In the genomic region with DNA sequence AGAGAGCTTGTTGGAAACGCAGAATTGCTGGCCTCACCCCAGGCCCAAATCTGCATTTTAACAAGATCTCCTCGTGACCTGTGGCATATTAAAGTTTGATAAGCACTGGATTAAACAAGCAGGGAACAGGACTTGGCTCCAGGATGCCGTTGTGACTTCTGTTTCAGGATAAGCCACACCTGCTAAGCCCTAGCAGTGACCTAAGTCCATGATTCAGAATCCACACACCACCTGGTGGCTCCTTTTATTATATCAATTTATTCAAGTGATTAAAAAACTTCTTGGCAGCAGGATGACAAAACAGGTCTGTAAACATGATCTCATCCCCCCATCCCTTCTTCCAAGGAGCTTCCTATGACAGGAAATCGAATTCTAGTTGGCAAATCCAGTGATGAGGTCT, we compare ENCODE assay signal across 10 cellular contexts. TPM values are rescaled to one million over a fixed set of nuclear protein-coding genes. Genes with fewer than 3 reads are reported as not detected.
DNase-seq lines count a peak whose midpoint lies in the region; ATAC-seq, FAIRE-seq and TF ChIP-seq lines count a peak whose summit lies in the region.
"Had no signal": no experiment of that assay in that cellular context is flagged by ENCODE, and none has a peak within 500 bp of the region (broad histone marks: within the 10 kb centered on the region; RNA-seq: fewer than 3 reads in every experiment).

No MANE protein-coding gene starts in this region.

- TF ChIP-seq CTCF in C4-2B (conservative IDR thresholded peaks at IDR 0.05) (peak; percentile 71), PC-9 (conservative IDR thresholded peaks at IDR 0.05) (peak; percentile 56), kidney (IDR thresholded peaks at IDR 0.05; ENCODE audit: borderline replicate concordance, extremely low read depth, insufficient read depth) (no peak)
- no peak for TF ChIP-seq CTCF in CD4-positive, alpha-beta T cell (IDR thresholded peaks at IDR 0.05)

- no peak for FAIRE-seq in kidney (lab: Jason Lieb, UNC)

- H3K9me3 Mint-ChIP-seq in CD4-positive, alpha-beta T cell, result no peaks in the 10 kb centered on the region
- H3K9me3 Mint-ChIP-seq: effector memory CD8-positive, alpha-beta T cell had no signal

- no peak overlapping the region for H3K9ac ChIP-seq in Karpas-422 (ENCODE audit: low read length)
- H3K9ac ChIP-seq in kidney (ENCODE audit: low read length in 2 of 2), result no peak overlapping the region

- H3K4me2 ChIP-seq in Karpas-422 (ENCODE audit: low read depth, low read length, poor library complexity, severe bottlenecking) (no peak overlapping the region), PC-9 (no peak overlapping the region)

- no peak overlapping the region for H3K27ac Mint-ChIP-seq in CD4-positive, alpha-beta T cell
- H3K27ac Mint-ChIP-seq: effector memory CD8-positive, alpha-beta T cell had no signal

- H4K20me1 ChIP-seq in Karpas-422 (ENCODE audit: insufficient read depth, low read depth, low read length) (no peaks in the 10 kb centered on the region), PC-9 (ENCODE audit: insufficient read depth) (no peaks in the 10 kb centered on the region)

- H3K36me3 ChIP-seq in Karpas-422 (ENCODE audit: insufficient read depth, low read length), result no peaks in the 10 kb centered on the region
- no peaks in the 10 kb centered on the region for H3K36me3 ChIP-seq in PC-9 (ENCODE audit: low read depth)
- no peaks in the 10 kb centered on the region for H3K36me3 ChIP-seq in kidney (ENCODE audit: control insufficient read depth in 1 of 2, insufficient read depth in 2 of 2, low read length in 2 of 2)

- no peak overlapping the region for H3K4me3 Mint-ChIP-seq in CD4-positive, alpha-beta T cell
- H3K4me3 Mint-ChIP-seq: effector memory CD8-positive, alpha-beta T cell had no signal

- no peaks in the 10 kb centered on the region for H3K4me1 Mint-ChIP-seq in CD4-positive, alpha-beta T cell (ENCODE audit: low read depth)

- H3K27ac ChIP-seq in C4-2B (peak overlapping the region; percentile 44), Karpas-422 (ENCODE audit: low read length) (no peak overlapping the region), PC-9 (no peak overlapping the region), kidney (ENCODE audit: low read depth in 2 of 2, low read length in 2 of 2) (no peak overlapping the region)
- H3K27ac ChIP-seq in CD4-positive, alpha-beta T cell (ENCODE audit: low read depth, low read length), result no peak overlapping the region

- DNase-seq in Karpas-422 (peak; percentile 74), PC-9 (peak; percentile 29 to 51), germinal center (ENCODE audit: low spot score) (peak; percentile 41), kidney (no peak), GF-D8 (lab: John Stamatoyannopoulos, UW) (no peak)
- no peak for DNase-seq in CD4-positive, alpha-beta T cell
- DNase-seq: effector memory CD8-positive, alpha-beta T cell had no signal

- no peaks in the 10 kb centered on the region for H3K27me3 ChIP-seq in Karpas-422 (ENCODE audit: low read length)
- no peaks in the 10 kb centered on the region for H3K27me3 ChIP-seq in PC-9 (ENCODE audit: insufficient read depth, low read depth)
- no peaks in the 10 kb centered on the region for H3K27me3 ChIP-seq in CD4-positive, alpha-beta T cell (ENCODE audit: control insufficient read depth, insufficient read depth, low read length)

- H3K36me3 Mint-ChIP-seq in CD4-positive, alpha-beta T cell (ENCODE audit: low read depth), result peaks cover 25% of the 10 kb centered on the region

- no peak overlapping the region for H2AFZ ChIP-seq in Karpas-422 (ENCODE audit: low read length)
- no peak overlapping the region for H2AFZ ChIP-seq in PC-9

- H3K27me3 Mint-ChIP-seq in CD4-positive, alpha-beta T cell, result no peaks in the 10 kb centered on the region

- no peaks in the 10 kb centered on the region for H3F3A ChIP-seq in PC-9 (ENCODE audit: insufficient read depth, low read depth)

- intact Hi-C loops in PC-9 (cut with micrococcal nuclease; ENCODE audit: unreplicated experiment), result loop anchor here (2.0 kb wide), 1 partner anchor 514 kb away; no protein-coding TSS in a partner anchor
- intact Hi-C loops in CD4-positive, alpha-beta T cell (cut with DNase I, micrococcal nuclease), result no loop called here
- intact Hi-C loops in kidney (cut with DNase I), result no loop called here

- H3K4me1 ChIP-seq in Karpas-422 (ENCODE audit: low read length) (peaks cover 5% of the 10 kb centered on the region), PC-9 (replicated peaks; ENCODE audit: insufficient read depth) (no peaks in the 10 kb centered on the region), kidney (ENCODE audit: control insufficient read depth in 1 of 2, insufficient read depth in 1 of 2, low read depth in 1 of 2, low read length in 2 of 2) (no peaks in the 10 kb centered on the region)

- no peak for ATAC-seq in CD4-positive, alpha-beta T cell (ENCODE audit: poor library complexity)
- no peak for ATAC-seq in HG02798 (IDR thresholded peaks at IDR 0.05; ENCODE audit: poor library complexity, unreplicated experiment)
- ATAC-seq: effector memory CD8-positive, alpha-beta T cell had no signal

- BruUV-seq in PC-9 (replicated peaks; lab: Mats Ljungman, UMichigan), result no TSS peak

- H3K9me2 ChIP-seq in Karpas-422 (replicated peaks; ENCODE audit: insufficient read depth, low read length) (no peaks in the 10 kb centered on the region), PC-9 (ENCODE audit: insufficient read depth) (no peaks in the 10 kb centered on the region)

- CTCF ChIA-PET in PC-9 (lab: Charles Lee), result no interaction called here
- CTCF ChIA-PET in CD4-positive, alpha-beta T cell (lab: Charles Lee), result no interaction called here

- H3K4me3 ChIP-seq in Karpas-422 (ENCODE audit: low read length) (no peak overlapping the region), PC-9 (no peak overlapping the region), kidney (ENCODE audit: low read length in 2 of 2) (no peak overlapping the region)

- POLR2A ChIA-PET in PC-9 (lab: Charles Lee; ENCODE audit: unreplicated experiment), result no interaction called here
- POLR2A ChIA-PET in CD4-positive, alpha-beta T cell (lab: Charles Lee), result no interaction called here

- H3K9me3 ChIP-seq in Karpas-422 (ENCODE audit: low read length) (no peaks in the 10 kb centered on the region), PC-9 (ENCODE audit: insufficient read depth, low read depth) (no peaks in the 10 kb centered on the region), kidney (ENCODE audit: control insufficient read depth in 1 of 2, low read length in 2 of 2) (no peaks in the 10 kb centered on the region)
- H3K9me3 ChIP-seq in CD4-positive, alpha-beta T cell (ENCODE audit: control insufficient read depth, low read length), result no peaks in the 10 kb centered on the region

- H3K79me2 ChIP-seq in Karpas-422 (ENCODE audit: low read length) (no peaks in the 10 kb centered on the region), PC-9 (ENCODE audit: low read depth) (no peaks in the 10 kb centered on the region)

RNA-seq across cellular contexts. Expression of gene NAGPA, which starts 9.1 kb away (rescaled TPM):
- 12.6 and 19.3 TPM in 2 replicates for total RNA-seq in Karpas-422 (2014; rRNA removed; shearing (Covaris generic); ENCODE audit: low replicate concordance)
- total RNA-seq in PC-9 (2021) (20.6 and 31.2 TPM in 2 replicates), kidney (13.8 TPM)
- 10 to 100 TPM; 30.0 to 34.0 TPM for total RNA-seq in CD4-positive, alpha-beta T cell
- 14.5 TPM for polyA plus RNA-seq in kidney (ENCODE audit: insufficient read depth, low read depth, low replicate concordance)

RNA-seq across cellular contexts. Expression of gene C16orf89, which starts 41.1 kb away (rescaled TPM):
- total RNA-seq in Karpas-422 (2014; rRNA removed; shearing (Covaris generic); ENCODE audit: low replicate concordance), result not detected in 2 replicates
- total RNA-seq in PC-9 (2021) (not detected in 2 replicates), kidney (5.4 TPM)
- not detected for total RNA-seq in CD4-positive, alpha-beta T cell
- polyA plus RNA-seq in kidney (ENCODE audit: insufficient read depth, low read depth, low replicate concordance), result 68.4 TPM
- total RNA-seq: Daoy had no signal

RNA-seq across cellular contexts. Expression of gene ALG1, which starts 47.0 kb away (rescaled TPM):
- total RNA-seq in Karpas-422 (2014; rRNA removed; shearing (Covaris generic); ENCODE audit: low replicate concordance), result 23.4 and 26.3 TPM in 2 replicates
- total RNA-seq in PC-9 (2021) (37.3 and 38.1 TPM in 2 replicates), kidney (23.4 TPM)
- total RNA-seq in CD4-positive, alpha-beta T cell, result 1 to 10 TPM; 8.9 to 9.0 TPM
- polyA plus RNA-seq in kidney (ENCODE audit: insufficient read depth, low read depth, low replicate concordance), result 26.4 TPM

Comparison
In these comparisons a context has a peak if more than half of its experiments do, and no peak if none do; other contexts are left out.
1. CTCF ChIP-seq: peak in C4-2B (single experiment) and PC-9 (single experiment); none in CD4-positive, alpha-beta T cell (single experiment) and kidney (single experiment).
2. DNase-seq: peak in Karpas-422 (single experiment), PC-9 (2 of 2) and germinal center (single experiment); none in CD4-positive, alpha-beta T cell (0 of 10), kidney (single experiment) and GF-D8 (single experiment).